Comparison of ENCODE assay signal across 23 cellular contexts in genomic region chr17:6145946-6146345, GRCh38.
"Had no signal": no experiment of that assay in that cellular context is flagged by ENCODE, and none has a peak within 500 bp of the region (broad histone marks: within the 10 kb centered on the region; RNA-seq: fewer than 3 reads in every experiment).

No MANE protein-coding gene starts in this region.

- H3K9ac ChIP-seq: parathyroid adenoma had no signal

- DNase-seq: cortex of kidney; dorsolateral prefrontal cortex; effector CD8-positive, alpha-beta T cell; heart right ventricle; hypothalamus; kidney glomerular epithelial cell; naive thymus-derived CD4-positive, alpha-beta T cell; nephron progenitor cell; psoas muscle; retina; spleen; stimulated activated CD4-positive, alpha-beta T cell treated with anti-CD3 and anti-CD28 coated beads, Interleukin-2, amount 100 ng/mL, for 24 hours; stimulated activated naive CD4-positive, alpha-beta T cell; stomach; substantia nigra; trophoblast cell had no signal

- H3K79me2 ChIP-seq: parathyroid adenoma had no signal

- FAIRE-seq: endometrium, frontal cortex, islet of Langerhans had no signal

- H2AFZ ChIP-seq: parathyroid adenoma had no signal

- H3K4me3 ChIP-seq: dorsolateral prefrontal cortex, heart right ventricle, psoas muscle, spleen, stomach, thoracic aorta had no signal

- H3K27ac ChIP-seq: dorsolateral prefrontal cortex, heart right ventricle, parathyroid adenoma, psoas muscle, spleen, stomach, thoracic aorta had no signal

- ATAC-seq: esophagus mucosa; heart right ventricle; naive thymus-derived CD4-positive, alpha-beta T cell; psoas muscle; sciatic nerve had no signal

- H3K4me1 ChIP-seq: heart right ventricle, parathyroid adenoma, psoas muscle, spleen, stomach had no signal

- H3K9me3 ChIP-seq: psoas muscle, stomach, thoracic aorta had no signal

- H3K36me3 ChIP-seq: heart right ventricle, spleen, stomach, thoracic aorta had no signal
